ENCODE assay signal across 7 cellular contexts in the genomic region with DNA sequence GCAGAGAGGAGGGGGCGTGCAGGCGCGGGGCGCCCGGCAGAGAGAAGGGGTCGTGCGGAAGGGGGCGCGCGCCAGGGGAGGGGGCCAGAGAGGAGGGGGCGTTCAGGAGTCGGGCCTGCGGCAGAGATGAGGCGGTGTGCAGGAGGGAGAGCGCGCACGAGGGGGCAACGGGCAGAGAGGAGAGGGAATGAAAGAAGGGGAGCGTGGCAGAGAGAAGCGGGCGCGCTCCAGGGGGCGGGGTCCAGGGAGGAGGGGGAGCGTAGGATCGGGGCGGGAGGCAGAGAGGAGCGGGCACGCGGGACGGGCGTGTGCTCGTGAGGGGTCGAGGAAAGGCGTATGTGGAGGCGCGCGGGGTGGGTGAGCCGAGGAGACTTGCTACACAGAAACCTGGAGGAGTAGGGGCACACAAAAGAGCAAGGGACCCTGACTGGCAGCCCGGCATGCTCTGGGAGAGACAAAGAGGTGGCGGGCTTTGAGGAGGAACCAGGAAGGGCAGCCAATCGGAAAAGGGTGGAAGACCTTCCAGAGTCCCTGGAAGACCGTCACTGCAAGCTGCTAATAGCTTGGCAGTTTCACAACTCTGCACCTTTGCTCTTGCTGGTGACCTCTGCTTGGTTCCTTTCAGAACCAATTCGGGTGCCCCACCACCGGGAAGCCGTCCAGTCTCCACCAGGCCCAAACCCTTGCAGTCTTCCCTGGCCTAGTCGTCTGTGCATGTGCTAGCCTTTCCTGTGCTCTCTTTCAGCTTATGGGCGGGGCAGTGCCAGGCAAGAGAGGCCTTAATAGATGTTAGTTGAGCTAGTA. TPM values are rescaled to one million over a fixed set of nuclear protein-coding genes. Genes with fewer than 3 reads are reported as not detected.
DNase-seq lines count a peak whose midpoint lies in the region; ATAC-seq and TF ChIP-seq lines count a peak whose summit lies in the region.

No MANE protein-coding gene starts in this region.

- no peaks in the 10 kb centered on the region for H3K9me3 Mint-ChIP-seq in activated naive CD4-positive, alpha-beta T cell treated with anti-CD3 and anti-CD28 coated beads, Interleukin-2, amount 50 U/mL, for 24 hours

- ATAC-seq in stimulated activated naive CD8-positive, alpha-beta T cell treated with anti-CD3 and anti-CD28 coated beads, Interleukin-15, Interleukin-2, amounts not matched to agents 100 U/mL and 50 U/mL, for 24 hours, result peak; percentile 36

- no peak overlapping the region for H3K4me2 ChIP-seq in OCI-LY7 (ENCODE audit: low read length)

- H3K9me3 ChIP-seq in OCI-LY7 (ENCODE audit: low read length), result no peaks in the 10 kb centered on the region

- no peaks in the 10 kb centered on the region for H3K79me2 ChIP-seq in OCI-LY7 (ENCODE audit: insufficient read depth, low read depth, low read length)

- intact Hi-C loops in OCI-LY7 (cut with micrococcal nuclease; ENCODE audit: unreplicated experiment), result no loop called here

- H4K20me1 ChIP-seq in OCI-LY7 (ENCODE audit: insufficient read depth, low read length), result no peaks in the 10 kb centered on the region

- TF ChIP-seq CTCF in GM10248 (IDR thresholded peaks at IDR 0.05; ENCODE audit: control extremely low read depth, extremely low read depth, low read depth, missing control alignments) (no peak), OCI-LY7 (conservative IDR thresholded peaks at IDR 0.05; ENCODE audit: low read length) (no peak)

- no TSS peak for BruUV-seq in OCI-LY7 (replicated peaks; lab: Mats Ljungman, UMichigan)

- H3K36me3 ChIP-seq in OCI-LY7 (ENCODE audit: insufficient read depth, low read length), result no peaks in the 10 kb centered on the region

- DNase-seq in NCI-H1105 (lab: John Stamatoyannopoulos, UW) (peak; percentile 27), islet precursor cell (peak; percentile 61), middle frontal gyrus (ENCODE audit: extremely low spot score, low spot score) (no peak), GM10248 (ENCODE audit: extremely low spot score) (no peak), OCI-LY7 (ENCODE audit: low spot score) (no peak)
- DNase-seq in stimulated activated naive CD8-positive, alpha-beta T cell treated with anti-CD3 and anti-CD28 coated beads, Interleukin-15, Interleukin-2, amounts not matched to agents 100 U/mL and 50 U/mL, for 24 hours, result peak; percentile 9

- H3K4me1 Mint-ChIP-seq in activated naive CD4-positive, alpha-beta T cell treated with anti-CD3 and anti-CD28 coated beads, Interleukin-2, amount 50 U/mL, for 24 hours, result peaks cover 5% of the 10 kb centered on the region

- no peaks in the 10 kb centered on the region for H3K9me2 ChIP-seq in OCI-LY7 (ENCODE audit: insufficient read depth, low read length)

- no peaks in the 10 kb centered on the region for H3K4me1 ChIP-seq in OCI-LY7 (ENCODE audit: insufficient read depth, low read length, poor library complexity, severe bottlenecking)

- H3K4me3 Mint-ChIP-seq in activated naive CD4-positive, alpha-beta T cell treated with anti-CD3 and anti-CD28 coated beads, Interleukin-2, amount 50 U/mL, for 24 hours, result peak overlapping the region; percentile 82

- H3K4me3 ChIP-seq in OCI-LY7 (ENCODE audit: low read depth, low read length, poor library complexity, severe bottlenecking), result no peak overlapping the region

- no peak overlapping the region for H3K27ac ChIP-seq in OCI-LY7 (ENCODE audit: low read depth, low read length, poor library complexity, severe bottlenecking)

- H3K27ac Mint-ChIP-seq in activated naive CD4-positive, alpha-beta T cell treated with anti-CD3 and anti-CD28 coated beads, Interleukin-2, amount 50 U/mL, for 24 hours, result no peak overlapping the region

- POLR2A ChIA-PET in GM10248 (lab: Yijun Ruan, JAX) (no interaction called here), OCI-LY7 (lab: Charles Lee) (no interaction called here)

- no peaks in the 10 kb centered on the region for H3K36me3 Mint-ChIP-seq in activated naive CD4-positive, alpha-beta T cell treated with anti-CD3 and anti-CD28 coated beads, Interleukin-2, amount 50 U/mL, for 24 hours

- peaks cover 15% of the 10 kb centered on the region for H3K27me3 Mint-ChIP-seq in activated naive CD4-positive, alpha-beta T cell treated with anti-CD3 and anti-CD28 coated beads, Interleukin-2, amount 50 U/mL, for 24 hours

- H2AFZ ChIP-seq in OCI-LY7 (ENCODE audit: low read length), result no peak overlapping the region

- CTCF ChIA-PET in GM10248 (lab: Yijun Ruan, JAX) (no interaction called here), OCI-LY7 (lab: Charles Lee; ENCODE audit: unreplicated experiment) (interaction anchor here (0.9 kb wide), 1 partner anchor 64 kb away, joined by 3 read pairs; no protein-coding TSS in a partner anchor)

RNA-seq across cellular contexts. Expression of a gene that starts 0.6 kb away (rescaled TPM):
- total RNA-seq in OCI-LY7 (2014; rRNA removed; shearing (Covaris generic)), result not detected in 2 replicates
- not detected in 2 replicates for total RNA-seq in OCI-LY7 (2022)

RNA-seq across cellular contexts. Expression of a gene that starts 0.6 kb away (rescaled TPM):
- total RNA-seq in OCI-LY7 (2014; rRNA removed; shearing (Covaris generic)), result not detected in 2 replicates
- total RNA-seq in OCI-LY7 (2022), result not detected in 2 replicates

RNA-seq across cellular contexts. Expression of a gene that starts 51.1 kb away (rescaled TPM):
- total RNA-seq in OCI-LY7 (2014; rRNA removed; shearing (Covaris generic)), result not detected in 2 replicates
- total RNA-seq in OCI-LY7 (2022), result not detected in 2 replicates

Comparison
In these comparisons a context has a peak if more than half of its experiments do, and no peak if none do; other contexts are left out.
1. DNase-seq: peak in NCI-H1105 (single experiment), islet precursor cell (single experiment) and stimulated activated naive CD8-positive, alpha-beta T cell treated with anti-CD3 and anti-CD28 coated beads, Interleukin-15, Interleukin-2, amounts not matched to agents 100 U/mL and 50 U/mL, for 24 hours (single experiment); none in middle frontal gyrus (single experiment), GM10248 (single experiment) and OCI-LY7 (single experiment).